ENCODE assay signal across 8 cellular contexts in genomic region chr20:49245921-49246740, GRCh38. TPM values are rescaled to one million over a fixed set of nuclear protein-coding genes. Genes with fewer than 3 reads are reported as not detected.
DNase-seq lines count a peak whose midpoint lies in the region; ATAC-seq, FAIRE-seq and TF ChIP-seq lines count a peak whose summit lies in the region.

No MANE protein-coding gene starts in this region.

- peaks cover 21% of the 10 kb centered on the region for H3K36me3 ChIP-seq in Panc1 (ENCODE audit: control insufficient read depth, insufficient read depth, low read length)
- H3K36me3 ChIP-seq in HepG2 (replicated peaks in 1 of 2; ENCODE audit: control insufficient read depth in 1 of 2, insufficient read depth in 2 of 2, low read length in 2 of 2): peaks cover 59 to 87% of the 10 kb centered on the region in 2 experiments
- H3K36me3 ChIP-seq in transverse colon: peaks cover 0 to 82% (median 37%) of the 10 kb centered on the region in 4 donors

- H3K4me1 ChIP-seq in Panc1 (ENCODE audit: control insufficient read depth, insufficient read depth, low read length) (no peaks in the 10 kb centered on the region), HepG2 (ENCODE audit: insufficient read depth, low read length) (no peaks in the 10 kb centered on the region), transverse colon (peaks cover 0 to 11% (median 0%) of the 10 kb centered on the region in 4 donors)

- H3K27ac Mint-ChIP-seq in central memory CD8-positive, alpha-beta T cell (ENCODE audit: low read depth): no peak overlapping the region

- FAIRE-seq in HepG2 (lab: Jason Lieb, UNC): peak; percentile 85

- TF ChIP-seq EP300 in HepG2 (IDR thresholded peaks at IDR 0.05; ENCODE audit: low read depth in 2 of 2, low read length in 2 of 2) (no peak), HepG2 (CRISPR knock-in tag; IDR thresholded peaks at IDR 0.05; ENCODE audit: borderline replicate concordance) (no peak), transverse colon (IDR thresholded peaks at IDR 0.05; ENCODE audit: low read depth) (no peak)

- H3K27me3 ChIP-seq in Panc1 (ENCODE audit: control insufficient read depth, insufficient read depth, low read length) (no peaks in the 10 kb centered on the region), HepG2 (ENCODE audit: control insufficient read depth in 1 of 2, insufficient read depth in 2 of 2, low read length in 2 of 2) (no peaks in the 10 kb centered on the region), transverse colon (no peaks in the 10 kb centered on the region)

- no peak overlapping the region for H3K9ac ChIP-seq in HepG2 (ENCODE audit: insufficient read depth, low read depth, low read length)

- BruUV-seq in Panc1 (replicated peaks; lab: Mats Ljungman, UMichigan): no TSS peak
- TSS peak; percentile 17 for BruUV-seq in HepG2 (replicated peaks; lab: Mats Ljungman, UMichigan)

- peak; percentile 11 for DNase-seq in NCI-H1092 treated with DMSO at 0.1 percent for 48 hours (lab: John Stamatoyannopoulos, UW)
- DNase-seq in NCI-H1092 (lab: John Stamatoyannopoulos, UW): no peak
- DNase-seq in HPDE6-E6E7 (ENCODE audit: extremely low spot score): peak; percentile 84
- peak; percentile 42 for DNase-seq in Panc1 (ENCODE audit: low read depth, low spot score)
- DNase-seq in central memory CD8-positive, alpha-beta T cell (ENCODE audit: low spot score in 2 of 2): no peak
- peak; percentile 68 for DNase-seq in HepG2 (ENCODE audit: low spot score)
- DNase-seq in transverse colon: no peak
- DNase-seq in NK-92 (lab: John Stamatoyannopoulos, UW; ENCODE audit: unreplicated experiment): no peak

- TF ChIP-seq RAD21 in HepG2 (CRISPR knock-in tag; IDR thresholded peaks at IDR 0.05): 0 out of 2 replicates have a peak, but pooled peaks have one; percentile 51

- CTCF ChIA-PET in Panc1 (lab: Charles Lee): interaction anchor here (0.6 to 1.6 kb wide), 2 partner anchors 24 to 74 kb away, joined by 4 to 5 read pairs; no protein-coding TSS in a partner anchor
- CTCF ChIA-PET in HepG2 (lab: Yijun Ruan, JAX; ENCODE audit: low intra/inter-chr PET ratio, low total read pairs): interaction anchor here (0.6 kb wide), 1 partner anchor 119 kb away, joined by 3 read pairs; no protein-coding TSS in a partner anchor

- in situ Hi-C loops in Panc1 (cut with HindIII; ENCODE audit: low pct_unique_long_range_greater_than_20kb, low sequenced_read_pairs) (no loop called here), HepG2 (cut with HindIII; ENCODE audit: extremely low pct_ligation_motif_present, low pct_unique_long_range_greater_than_20kb) (loop anchor here (5.0 kb wide), 1 partner anchor 76 kb away; no protein-coding TSS in a partner anchor), transverse colon (cut with MboI; ENCODE audit: low pct_ligation_motif_present in 1 of 4, low pct_unique_long_range_greater_than_20kb in 1 of 4, low sequenced_read_pairs in 3 of 4) (no loop called here)

- POLR2A ChIA-PET in Panc1 (lab: Charles Lee) (interaction anchor here (0.7 kb wide), 1 partner anchor 201 kb away, joined by 3 read pairs; no protein-coding TSS in a partner anchor), HepG2 (lab: Yijun Ruan, JAX) (interaction anchor here (0.7 to 1.8 kb wide), 5 partner anchors 8 to 35 kb away, joined by 3 to 11 read pairs (median 5); partner anchors contain the start of genes DDX27 and ZNFX1)

- no peaks in the 10 kb centered on the region for H3K9me3 Mint-ChIP-seq in central memory CD8-positive, alpha-beta T cell

- no peaks in the 10 kb centered on the region for H3K27me3 Mint-ChIP-seq in central memory CD8-positive, alpha-beta T cell

- H3K4me3 ChIP-seq in Panc1 (ENCODE audit: low read depth in 2 of 2, low read length in 2 of 2): no peak overlapping the region
- no peak overlapping the region for H3K4me3 ChIP-seq in HepG2 (replicated peaks in 1 of 3; ENCODE audit: insufficient read depth in 1 of 3, low read depth in 2 of 3, low read length in 3 of 3)
- H3K4me3 ChIP-seq in transverse colon: no peak overlapping the region

- no peaks in the 10 kb centered on the region for H3K79me2 ChIP-seq in HepG2 (ENCODE audit: insufficient read depth, low read length)

- no peaks in the 10 kb centered on the region for H3K9me3 ChIP-seq in Panc1 (ENCODE audit: control insufficient read depth, insufficient read depth, low read depth, low read length)
- no peaks in the 10 kb centered on the region for H3K9me3 ChIP-seq in HepG2 (ENCODE audit: low read length)
- H3K9me3 ChIP-seq in transverse colon: no peaks in the 10 kb centered on the region

- no peaks in the 10 kb centered on the region for H4K20me1 ChIP-seq in HepG2 (ENCODE audit: insufficient read depth, low read length)

- no peak overlapping the region for H3K4me3 Mint-ChIP-seq in central memory CD8-positive, alpha-beta T cell

- H3K4me1 Mint-ChIP-seq in central memory CD8-positive, alpha-beta T cell: peaks cover 9% of the 10 kb centered on the region

- peak; percentile 81 for ATAC-seq in Panc1
- peak; percentile 66 for ATAC-seq in central memory CD8-positive, alpha-beta T cell (replicated peaks; ENCODE audit: extremely low read depth, poor library complexity, severe bottlenecking)
- ATAC-seq in HepG2: peak; percentile 87

- no peak overlapping the region for H2AFZ ChIP-seq in HepG2 (ENCODE audit: low read length)

- 55% methylated on average over 3 of the region's 3 CpGs for WGBS in HepG2 (ENCODE audit: low lambda C conversion rate)
- 40% methylated on average over 3 of the region's 3 CpGs; no CpG with 5 or more reads in 1 of the 2 donors for WGBS in transverse colon (ENCODE audit: low coverage in 1 of 2), 2 donors

- peaks cover 76% of the 10 kb centered on the region for H3K36me3 Mint-ChIP-seq in central memory CD8-positive, alpha-beta T cell (ENCODE audit: insufficient read depth)

- H3K27ac ChIP-seq in Panc1 (ENCODE audit: low read length): no peak overlapping the region
- no peak overlapping the region for H3K27ac ChIP-seq in HepG2 (ENCODE audit: extremely low read length, insufficient read depth, low read length)
- peak overlapping the region in 3 of 4 donors; percentile 5 to 37 (median 18) for H3K27ac ChIP-seq in transverse colon

- H3K4me2 ChIP-seq in HepG2 (ENCODE audit: low read depth, low read length): no peak overlapping the region

- intact Hi-C loops in Panc1 (cut with micrococcal nuclease; ENCODE audit: unreplicated experiment): no loop called here
- intact Hi-C loops in HepG2 (cut with micrococcal nuclease; ENCODE audit: unreplicated experiment): loop anchor here (1.0 kb wide), 2 partner anchors 31 to 74 kb away; no protein-coding TSS in a partner anchor
- intact Hi-C loops in transverse colon (cut with DNase I; ENCODE audit: low total_unique reads): no loop called here

- TF ChIP-seq CTCF in Panc1 (IDR thresholded peaks at IDR 0.05): peak; percentile 83
- peak; percentile 79 for TF ChIP-seq CTCF in HepG2 (CRISPR knock-in tag; IDR thresholded peaks at IDR 0.05)
- peak; percentile 53 to 62 (median 57) for TF ChIP-seq CTCF in transverse colon (IDR thresholded peaks at IDR 0.05)

- TF ChIP-seq POLR2A in HepG2 (IDR thresholded peaks at IDR 0.05; ENCODE audit: insufficient read depth in 1 of 2, low read depth in 2 of 2, low read length in 2 of 2) (peak in 1 of 2 experiments; percentile 21; a peak in 1 of 4 replicates), transverse colon (IDR thresholded peaks at IDR 0.05) (no peak)

RNA-seq across cellular contexts. Expression of gene DDX27, which starts 26.9 kb away (rescaled TPM):
- total RNA-seq in Panc1 (2021; ENCODE audit: unreplicated experiment) (63.4 TPM), HepG2 (2016; rRNA removed; fragmentation: Illumina TruSeq; extraction: Trizol) (72.8 and 88.3 TPM in 2 replicates), transverse colon (10 to 100 TPM; 13.1 to 37.0 (median 24.8) TPM)
- polyA plus RNA-seq in Panc1 (2012; ENCODE audit: insufficient read length): 79.2 TPM
- 8.9 and 9.5 TPM in 2 replicates for total RNA-seq in HepG2 (2016; cell fraction: cytosol; rRNA removed; fragmentation: Illumina TruSeq; extraction: Trizol; ENCODE audit: low read depth)
- 75.2 and 79.2 TPM in 2 replicates for total RNA-seq in HepG2 (2016; cell fraction: insoluble cytoplasmic fraction; rRNA removed; fragmentation: Illumina TruSeq; extraction: Trizol)
- 14.0 and 18.2 TPM in 2 replicates for total RNA-seq in HepG2 (2016; cell fraction: membrane; rRNA removed; fragmentation: Illumina TruSeq; extraction: Trizol)
- total RNA-seq in HepG2 (2016; cell fraction: nucleus; rRNA removed; fragmentation: Illumina TruSeq; extraction: Trizol): 44.4 and 46.5 TPM in 2 replicates
- polyA plus RNA-seq in HepG2 (2011; rRNA removed): 42.6 and 48.0 TPM in 2 replicates
- polyA plus RNA-seq in HepG2 (2011; cell fraction: cytosol; rRNA removed): 38.6 and 49.4 TPM in 2 replicates
- polyA plus RNA-seq in HepG2 (2011; cell fraction: nucleus; rRNA removed): 62.5 and 66.4 TPM in 2 replicates
- polyA plus RNA-seq in HepG2 (2012): 35.3 and 37.4 TPM in 2 replicates
- polyA plus RNA-seq in HepG2 (2016; cell fraction: cytosol; fragmentation: Illumina TruSeq; extraction: Trizol; ENCODE audit: low read depth): 4.7 and 5.9 TPM in 2 replicates
- polyA plus RNA-seq in HepG2 (2016; cell fraction: insoluble cytoplasmic fraction; fragmentation: Illumina TruSeq; extraction: Trizol; ENCODE audit: low read depth): 85.6 and 97.5 TPM in 2 replicates
- 8.4 and 10.7 TPM in 2 replicates for polyA plus RNA-seq in HepG2 (2016; cell fraction: membrane; fragmentation: Illumina TruSeq; extraction: Trizol; ENCODE audit: low read depth)
- polyA plus RNA-seq in HepG2 (2016; cell fraction: nucleus; fragmentation: Illumina TruSeq; extraction: Trizol; ENCODE audit: insufficient read depth, low read depth): 80.8 and 84.7 TPM in 2 replicates
- polyA minus RNA-seq in HepG2 (2011; rRNA and poly(A)+ RNA removed; ENCODE audit: low replicate concordance): 76.4 and 94.7 TPM in 2 replicates
- 26.3 and 26.8 TPM in 2 replicates for polyA minus RNA-seq in HepG2 (2011; cell fraction: cytosol; rRNA and poly(A)+ RNA removed)
- polyA minus RNA-seq in HepG2 (2011; cell fraction: nucleus; rRNA and poly(A)+ RNA removed): 33.9 and 44.4 TPM in 2 replicates

RNA-seq across cellular contexts. Expression of gene ZNFX1, which starts 31.7 kb away (rescaled TPM):
- total RNA-seq in Panc1 (2021; ENCODE audit: unreplicated experiment) (39.4 TPM), HepG2 (2016; rRNA removed; fragmentation: Illumina TruSeq; extraction: Trizol) (11.1 and 15.9 TPM in 2 replicates), transverse colon (10 to 100 TPM; 29.1 to 35.4 (median 33.5) TPM)
- 22.5 TPM for polyA plus RNA-seq in Panc1 (2012; ENCODE audit: insufficient read length)
- 6.3 and 6.5 TPM in 2 replicates for total RNA-seq in HepG2 (2016; cell fraction: cytosol; rRNA removed; fragmentation: Illumina TruSeq; extraction: Trizol; ENCODE audit: low read depth)
- total RNA-seq in HepG2 (2016; cell fraction: insoluble cytoplasmic fraction; rRNA removed; fragmentation: Illumina TruSeq; extraction: Trizol): 11.0 and 12.7 TPM in 2 replicates
- 9.7 and 10.8 TPM in 2 replicates for total RNA-seq in HepG2 (2016; cell fraction: membrane; rRNA removed; fragmentation: Illumina TruSeq; extraction: Trizol)
- 14.7 and 16.0 TPM in 2 replicates for total RNA-seq in HepG2 (2016; cell fraction: nucleus; rRNA removed; fragmentation: Illumina TruSeq; extraction: Trizol)
- 2.9 and 3.5 TPM in 2 replicates for polyA plus RNA-seq in HepG2 (2011; rRNA removed)
- polyA plus RNA-seq in HepG2 (2011; cell fraction: cytosol; rRNA removed): 2.2 and 3.5 TPM in 2 replicates
- polyA plus RNA-seq in HepG2 (2011; cell fraction: nucleus; rRNA removed): 4.5 and 5.9 TPM in 2 replicates
- polyA plus RNA-seq in HepG2 (2012): 5.3 and 8.2 TPM in 2 replicates
- 1.1 and 1.4 TPM in 2 replicates for polyA plus RNA-seq in HepG2 (2016; cell fraction: cytosol; fragmentation: Illumina TruSeq; extraction: Trizol; ENCODE audit: low read depth)
- polyA plus RNA-seq in HepG2 (2016; cell fraction: insoluble cytoplasmic fraction; fragmentation: Illumina TruSeq; extraction: Trizol; ENCODE audit: low read depth): 5.1 and 6.1 TPM in 2 replicates
- polyA plus RNA-seq in HepG2 (2016; cell fraction: membrane; fragmentation: Illumina TruSeq; extraction: Trizol; ENCODE audit: low read depth): 2.2 TPM in 2 replicates
- polyA plus RNA-seq in HepG2 (2016; cell fraction: nucleus; fragmentation: Illumina TruSeq; extraction: Trizol; ENCODE audit: insufficient read depth, low read depth): 16.4 and 18.7 TPM in 2 replicates
- polyA minus RNA-seq in HepG2 (2011; rRNA and poly(A)+ RNA removed; ENCODE audit: low replicate concordance): 10.7 and 26.2 TPM in 2 replicates
- 5.7 and 8.7 TPM in 2 replicates for polyA minus RNA-seq in HepG2 (2011; cell fraction: cytosol; rRNA and poly(A)+ RNA removed)
- 17.6 and 27.1 TPM in 2 replicates for polyA minus RNA-seq in HepG2 (2011; cell fraction: nucleus; rRNA and poly(A)+ RNA removed)

RNA-seq across cellular contexts. Expression of gene STAU1, which starts 58.0 kb away (rescaled TPM):
- 103 TPM for total RNA-seq in Panc1 (2021; ENCODE audit: unreplicated experiment)
- 75.8 TPM for polyA plus RNA-seq in Panc1 (2012; ENCODE audit: insufficient read length)
- 119 and 186 TPM in 2 replicates for total RNA-seq in HepG2 (2016; rRNA removed; fragmentation: Illumina TruSeq; extraction: Trizol)
- total RNA-seq in HepG2 (2016; cell fraction: cytosol; rRNA removed; fragmentation: Illumina TruSeq; extraction: Trizol; ENCODE audit: low read depth): 84.1 and 98.9 TPM in 2 replicates
- 118 and 170 TPM in 2 replicates for total RNA-seq in HepG2 (2016; cell fraction: insoluble cytoplasmic fraction; rRNA removed; fragmentation: Illumina TruSeq; extraction: Trizol)
- total RNA-seq in HepG2 (2016; cell fraction: membrane; rRNA removed; fragmentation: Illumina TruSeq; extraction: Trizol): 217 and 243 TPM in 2 replicates
- total RNA-seq in HepG2 (2016; cell fraction: nucleus; rRNA removed; fragmentation: Illumina TruSeq; extraction: Trizol): 77.6 and 86.1 TPM in 2 replicates
- 121 and 133 TPM in 2 replicates for polyA plus RNA-seq in HepG2 (2011; rRNA removed)
- polyA plus RNA-seq in HepG2 (2011; cell fraction: cytosol; rRNA removed): 95.5 and 124 TPM in 2 replicates
- polyA plus RNA-seq in HepG2 (2011; cell fraction: nucleus; rRNA removed): 55.6 and 68.1 TPM in 2 replicates
- polyA plus RNA-seq in HepG2 (2012): 196 and 212 TPM in 2 replicates
- polyA plus RNA-seq in HepG2 (2016; cell fraction: cytosol; fragmentation: Illumina TruSeq; extraction: Trizol; ENCODE audit: low read depth): 100 and 110 TPM in 2 replicates
- 241 and 269 TPM in 2 replicates for polyA plus RNA-seq in HepG2 (2016; cell fraction: insoluble cytoplasmic fraction; fragmentation: Illumina TruSeq; extraction: Trizol; ENCODE audit: low read depth)
- polyA plus RNA-seq in HepG2 (2016; cell fraction: membrane; fragmentation: Illumina TruSeq; extraction: Trizol; ENCODE audit: low read depth): 212 and 250 TPM in 2 replicates
- polyA plus RNA-seq in HepG2 (2016; cell fraction: nucleus; fragmentation: Illumina TruSeq; extraction: Trizol; ENCODE audit: insufficient read depth, low read depth): 141 and 152 TPM in 2 replicates
- polyA minus RNA-seq in HepG2 (2011; rRNA and poly(A)+ RNA removed; ENCODE audit: low replicate concordance): 37.2 and 106 TPM in 2 replicates
- 158 and 174 TPM in 2 replicates for polyA minus RNA-seq in HepG2 (2011; cell fraction: cytosol; rRNA and poly(A)+ RNA removed)
- 61.8 and 82.7 TPM in 2 replicates for polyA minus RNA-seq in HepG2 (2011; cell fraction: nucleus; rRNA and poly(A)+ RNA removed)
- total RNA-seq in transverse colon: 10 to 100 TPM; 66.7 to 79.7 (median 73.3) TPM

Comparison
In these comparisons a context has a peak if more than half of its experiments do, and no peak if none do; other contexts are left out.
1. DNase-seq: peak in NCI-H1092 treated with DMSO at 0.1 percent for 48 hours (single experiment), HPDE6-E6E7 (single experiment), Panc1 (single experiment) and HepG2 (single experiment); none in NCI-H1092 (single experiment), central memory CD8-positive, alpha-beta T cell (0 of 2), transverse colon (single experiment) and NK-92 (single experiment).
2. H3K27ac ChIP-seq: peak in transverse colon (3 of 4); none in Panc1 (single experiment) and HepG2 (single experiment).
3. Peak in every context shown above with its lines, with median percentiles within 50 percentile points of each other: ATAC-seq and CTCF ChIP-seq.